ENCODE assay signal across 14 cellular contexts in genomic region chr9:90901933-90902332, GRCh38.
A peak's percentile ranks its signal among the peaks of the same experiment; 100 is the strongest.
DNase-seq lines count a peak whose midpoint lies in the region; ATAC-seq and TF ChIP-seq lines count a peak whose summit lies in the region.
"Had no signal": no experiment of that assay in that cellular context is flagged by ENCODE, and none has a peak within 500 bp of the region (broad histone marks: within the 10 kb centered on the region; RNA-seq: fewer than 3 reads in every experiment).

No MANE protein-coding gene starts in this region.

- H3K9ac ChIP-seq in endodermal cell (ENCODE audit: extremely low read depth, low read length, poor library complexity, severe bottlenecking) = no peak overlapping the region
- H3K9ac ChIP-seq: BLaER1 treated with 17β-estradiol and CSF1 and Interleukin-3, amounts not matched to agents 10 nM and 100 nM had no signal

- peak; percentile 60 for ATAC-seq in activated naive CD8-positive, alpha-beta T cell treated with anti-CD3 and anti-CD28 coated beads, Interleukin-2, amount 50 U/mL, for 24 hours
- ATAC-seq in stimulated activated naive B cell treated with anti-CD40 and anti-IgM and Interleukin-4, amounts not matched to agents 10 μg/mL and 1 μg/mL and 100 μg/mL, for 72 hours (replicated peaks) = peak in 1 of 2 donors; percentile 46
- ATAC-seq: CD8-positive, alpha-beta T cell; GM23338 had no signal

- H3K36me3 ChIP-seq in endodermal cell (ENCODE audit: control insufficient read depth, insufficient read depth, low read length) = no peaks in the 10 kb centered on the region

- H3K27me3 Mint-ChIP-seq in activated naive CD8-positive, alpha-beta T cell treated with anti-CD3 and anti-CD28 coated beads, Interleukin-2, amount 50 U/mL, for 24 hours = no peaks in the 10 kb centered on the region
- H3K27me3 Mint-ChIP-seq in activated naive CD8-positive, alpha-beta T cell treated with anti-CD3 and anti-CD28 coated beads for 36 hours = no peaks in the 10 kb centered on the region
- H3K27me3 Mint-ChIP-seq in IgD-negative memory B cell (no peaks in the 10 kb centered on the region), endodermal cell (ENCODE audit: insufficient read depth) (peaks cover 5% of the 10 kb centered on the region)
- H3K27me3 Mint-ChIP-seq in stimulated activated naive B cell treated with anti-CD40 and anti-IgM and Interleukin-4, amounts not matched to agents 10 μg/mL and 1 μg/mL and 100 μg/mL, for 72 hours = no peaks in the 10 kb centered on the region

- no peaks in the 10 kb centered on the region for H3K36me3 Mint-ChIP-seq in activated naive CD8-positive, alpha-beta T cell treated with anti-CD3 and anti-CD28 coated beads, Interleukin-2, amount 50 U/mL, for 24 hours (ENCODE audit: low read depth)
- no peaks in the 10 kb centered on the region for H3K36me3 Mint-ChIP-seq in activated naive CD8-positive, alpha-beta T cell treated with anti-CD3 and anti-CD28 coated beads for 36 hours
- peaks cover 16% of the 10 kb centered on the region for H3K36me3 Mint-ChIP-seq in IgD-negative memory B cell
- no peaks in the 10 kb centered on the region for H3K36me3 Mint-ChIP-seq in endodermal cell (ENCODE audit: low read depth)
- H3K36me3 Mint-ChIP-seq in stimulated activated naive B cell treated with anti-CD40 and anti-IgM and Interleukin-4, amounts not matched to agents 10 μg/mL and 1 μg/mL and 100 μg/mL, for 72 hours = peaks cover 31 to 35% of the 10 kb centered on the region in 2 donors
- H3K36me3 Mint-ChIP-seq: CD8-positive, alpha-beta T cell had no signal

- H3K27ac ChIP-seq in endodermal cell (ENCODE audit: low read depth, low read length) = no peak overlapping the region
- H3K27ac ChIP-seq: BLaER1 treated with 17β-estradiol and CSF1 and Interleukin-3, amounts not matched to agents 10 nM and 100 nM had no signal

- no peaks in the 10 kb centered on the region for H3K4me1 ChIP-seq in endodermal cell (ENCODE audit: control insufficient read depth, insufficient read depth, low read length)
- H3K4me1 ChIP-seq: BLaER1 treated with 17β-estradiol and CSF1 and Interleukin-3, amounts not matched to agents 10 nM and 100 nM had no signal

- peak; percentile 15 for DNase-seq in activated naive CD8-positive, alpha-beta T cell treated with anti-CD3 and anti-CD28 coated beads, Interleukin-2, amount 50 U/mL, for 24 hours
- DNase-seq in activated naive CD8-positive, alpha-beta T cell treated with anti-CD3 and anti-CD28 coated beads for 36 hours = no peak
- peak; percentile 5 for DNase-seq in endodermal cell
- DNase-seq in stimulated activated naive B cell treated with anti-CD40 and anti-IgM and Interleukin-4, amounts not matched to agents 10 μg/mL and 1 μg/mL and 100 μg/mL, for 72 hours = no peak
- no peak for DNase-seq in germinal center (ENCODE audit: low spot score)
- no peak for DNase-seq in NCI-H2196 (lab: John Stamatoyannopoulos, UW; ENCODE audit: unreplicated experiment)
- DNase-seq: 8988T; Calu3; CD8-positive, alpha-beta T cell; DMS 273 treated with DMSO at 0.1 percent for 48 hours; HCEC 1CT had no signal

- H3K4me3 Mint-ChIP-seq in activated naive CD8-positive, alpha-beta T cell treated with anti-CD3 and anti-CD28 coated beads, Interleukin-2, amount 50 U/mL, for 24 hours = no peak overlapping the region
- H3K4me3 Mint-ChIP-seq in activated naive CD8-positive, alpha-beta T cell treated with anti-CD3 and anti-CD28 coated beads for 36 hours = no peak overlapping the region
- H3K4me3 Mint-ChIP-seq in IgD-negative memory B cell (no peak overlapping the region), endodermal cell (no peak overlapping the region)
- no peak overlapping the region for H3K4me3 Mint-ChIP-seq in stimulated activated naive B cell treated with anti-CD40 and anti-IgM and Interleukin-4, amounts not matched to agents 10 μg/mL and 1 μg/mL and 100 μg/mL, for 72 hours
- H3K4me3 Mint-ChIP-seq: CD8-positive, alpha-beta T cell; GM23338 had no signal

- H3K27me3 ChIP-seq in endodermal cell (ENCODE audit: control insufficient read depth, insufficient read depth, low read length, poor library complexity, severe bottlenecking) = no peaks in the 10 kb centered on the region
- H3K27me3 ChIP-seq: BLaER1 treated with 17β-estradiol and CSF1 and Interleukin-3, amounts not matched to agents 10 nM and 100 nM had no signal

- H3K27ac Mint-ChIP-seq in activated naive CD8-positive, alpha-beta T cell treated with anti-CD3 and anti-CD28 coated beads, Interleukin-2, amount 50 U/mL, for 24 hours = no peak overlapping the region
- no peak overlapping the region for H3K27ac Mint-ChIP-seq in activated naive CD8-positive, alpha-beta T cell treated with anti-CD3 and anti-CD28 coated beads for 36 hours
- H3K27ac Mint-ChIP-seq in IgD-negative memory B cell = peak overlapping the region in 2 of 3 donors; percentile 37 to 48
- H3K27ac Mint-ChIP-seq in endodermal cell = no peak overlapping the region
- peak overlapping the region; percentile 83 for H3K27ac Mint-ChIP-seq in stimulated activated naive B cell treated with anti-CD40 and anti-IgM and Interleukin-4, amounts not matched to agents 10 μg/mL and 1 μg/mL and 100 μg/mL, for 72 hours
- H3K27ac Mint-ChIP-seq: CD8-positive, alpha-beta T cell; GM23338 had no signal

- no peaks in the 10 kb centered on the region for H3K9me3 Mint-ChIP-seq in activated naive CD8-positive, alpha-beta T cell treated with anti-CD3 and anti-CD28 coated beads, Interleukin-2, amount 50 U/mL, for 24 hours
- no peaks in the 10 kb centered on the region for H3K9me3 Mint-ChIP-seq in activated naive CD8-positive, alpha-beta T cell treated with anti-CD3 and anti-CD28 coated beads for 36 hours
- H3K9me3 Mint-ChIP-seq in IgD-negative memory B cell = peaks cover 0 to 3% (median 0%) of the 10 kb centered on the region in 3 donors
- H3K9me3 Mint-ChIP-seq in endodermal cell = peaks cover 20% of the 10 kb centered on the region
- peaks cover 0 to 5% of the 10 kb centered on the region in 2 donors for H3K9me3 Mint-ChIP-seq in stimulated activated naive B cell treated with anti-CD40 and anti-IgM and Interleukin-4, amounts not matched to agents 10 μg/mL and 1 μg/mL and 100 μg/mL, for 72 hours
- H3K9me3 Mint-ChIP-seq: CD8-positive, alpha-beta T cell had no signal

- H3K4me3 ChIP-seq in endodermal cell (ENCODE audit: low read length) = no peak overlapping the region
- H3K4me3 ChIP-seq: BLaER1 treated with 17β-estradiol and CSF1 and Interleukin-3, amounts not matched to agents 10 nM and 100 nM; GM23338 had no signal

- no peak for TF ChIP-seq CTCF in endodermal cell (conservative IDR thresholded peaks at IDR 0.05)

- 93 to 95% methylated on average over 3 to 8 of the region's 8 CpGs for WGBS in endodermal cell (ENCODE audit: insufficient coverage in 1 of 2, insufficient read length in 1 of 2), 2 experiments

- no peaks in the 10 kb centered on the region for H3K9me3 ChIP-seq in endodermal cell (ENCODE audit: control insufficient read depth, low read length)

- no peaks in the 10 kb centered on the region for H3K4me1 Mint-ChIP-seq in activated naive CD8-positive, alpha-beta T cell treated with anti-CD3 and anti-CD28 coated beads, Interleukin-2, amount 50 U/mL, for 24 hours
- H3K4me1 Mint-ChIP-seq in activated naive CD8-positive, alpha-beta T cell treated with anti-CD3 and anti-CD28 coated beads for 36 hours = no peaks in the 10 kb centered on the region
- H3K4me1 Mint-ChIP-seq in IgD-negative memory B cell = peaks cover 2 to 13% (median 8%) of the 10 kb centered on the region in 3 donors
- H3K4me1 Mint-ChIP-seq in endodermal cell = peaks cover 4% of the 10 kb centered on the region
- peaks cover 17 to 31% of the 10 kb centered on the region in 2 donors for H3K4me1 Mint-ChIP-seq in stimulated activated naive B cell treated with anti-CD40 and anti-IgM and Interleukin-4, amounts not matched to agents 10 μg/mL and 1 μg/mL and 100 μg/mL, for 72 hours

Comparison
In these comparisons a context has a peak if more than half of its experiments do, and no peak if none do; other contexts are left out.
1. DNase-seq: peak in activated naive CD8-positive, alpha-beta T cell treated with anti-CD3 and anti-CD28 coated beads, Interleukin-2, amount 50 U/mL, for 24 hours (single experiment) and endodermal cell (single experiment); none in activated naive CD8-positive, alpha-beta T cell treated with anti-CD3 and anti-CD28 coated beads for 36 hours (single experiment), stimulated activated naive B cell treated with anti-CD40 and anti-IgM and Interleukin-4, amounts not matched to agents 10 μg/mL and 1 μg/mL and 100 μg/mL, for 72 hours (single experiment), germinal center (single experiment) and NCI-H2196 (single experiment).
2. H3K27ac Mint-ChIP-seq: peak in IgD-negative memory B cell (2 of 3) and stimulated activated naive B cell treated with anti-CD40 and anti-IgM and Interleukin-4, amounts not matched to agents 10 μg/mL and 1 μg/mL and 100 μg/mL, for 72 hours (single experiment); none in activated naive CD8-positive, alpha-beta T cell treated with anti-CD3 and anti-CD28 coated beads, Interleukin-2, amount 50 U/mL, for 24 hours (single experiment), activated naive CD8-positive, alpha-beta T cell treated with anti-CD3 and anti-CD28 coated beads for 36 hours (single experiment) and endodermal cell (single experiment).